8 cellular contexts compared by ENCODE assay signal in genomic region chr1:42684139-42684538, GRCh38. TPM values are rescaled to one million over a fixed set of nuclear protein-coding genes. Genes with fewer than 3 reads are reported as not detected.
DNase-seq lines count a peak whose midpoint lies in the region; ATAC-seq and TF ChIP-seq lines count a peak whose summit lies in the region.

No MANE protein-coding gene starts in this region.

- H3K27me3 ChIP-seq in tibial artery: no peaks in the 10 kb centered on the region

- BruUV-seq in Calu3 (replicated peaks; lab: Mats Ljungman, UMichigan): no TSS peak

- H3K27ac Mint-ChIP-seq in Calu3 (ENCODE audit: unreplicated experiment): peak overlapping the region; percentile 96
- peak overlapping the region; percentile 91 for H3K27ac Mint-ChIP-seq in activated naive CD4-positive, alpha-beta T cell treated with anti-CD3 and anti-CD28 coated beads for 36 hours

- peak overlapping the region; percentile 88 to 96 for H3K4me3 ChIP-seq in tibial artery

- H3K36me3 ChIP-seq in tibial artery: no peaks in the 10 kb centered on the region

- H3K27ac ChIP-seq in tibial artery: no peak overlapping the region

- ATAC-seq in HG02759 (IDR thresholded peaks at IDR 0.05; ENCODE audit: unreplicated experiment) (no peak), GM21786 (IDR thresholded peaks at IDR 0.05; ENCODE audit: unreplicated experiment) (no peak)

- peaks cover 67% of the 10 kb centered on the region for H3K4me1 Mint-ChIP-seq in Calu3 (ENCODE audit: low read depth, unreplicated experiment)
- peaks cover 62% of the 10 kb centered on the region for H3K4me1 Mint-ChIP-seq in activated naive CD4-positive, alpha-beta T cell treated with anti-CD3 and anti-CD28 coated beads for 36 hours (ENCODE audit: low read depth)

- TF ChIP-seq CTCF in Calu3 (IDR thresholded peaks at IDR 0.05; ENCODE audit: unreplicated experiment) (no peak), tibial artery (IDR thresholded peaks at IDR 0.05) (no peak)

- H3K9me3 Mint-ChIP-seq in Calu3 (ENCODE audit: low read depth, unreplicated experiment): no peaks in the 10 kb centered on the region
- no peaks in the 10 kb centered on the region for H3K9me3 Mint-ChIP-seq in activated naive CD4-positive, alpha-beta T cell treated with anti-CD3 and anti-CD28 coated beads for 36 hours

- H3K27me3 Mint-ChIP-seq in Calu3 (ENCODE audit: unreplicated experiment): no peaks in the 10 kb centered on the region
- H3K27me3 Mint-ChIP-seq in activated naive CD4-positive, alpha-beta T cell treated with anti-CD3 and anti-CD28 coated beads for 36 hours (ENCODE audit: low read depth): no peaks in the 10 kb centered on the region

- H3K4me3 Mint-ChIP-seq in Calu3 (ENCODE audit: low read depth, unreplicated experiment): peak overlapping the region; percentile 80
- peak overlapping the region; percentile 97 for H3K4me3 Mint-ChIP-seq in activated naive CD4-positive, alpha-beta T cell treated with anti-CD3 and anti-CD28 coated beads for 36 hours

- peaks cover 75% of the 10 kb centered on the region for H3K36me3 Mint-ChIP-seq in Calu3 (ENCODE audit: insufficient read depth, unreplicated experiment)
- peaks cover 41% of the 10 kb centered on the region for H3K36me3 Mint-ChIP-seq in activated naive CD4-positive, alpha-beta T cell treated with anti-CD3 and anti-CD28 coated beads for 36 hours (ENCODE audit: low read depth)

- no peaks in the 10 kb centered on the region for H3K9me3 ChIP-seq in tibial artery

- DNase-seq in Calu3 (peak; percentile 25), Kasumi-1 (lab: John Stamatoyannopoulos, UW) (peak; percentile 15 to 25), iris pigment epithelial cell (ENCODE audit: low read depth) (peak; percentile 31), tibial artery (no peak), NCI-H1694 treated with DMSO at 0.1 percent for 48 hours (lab: John Stamatoyannopoulos, UW) (no peak)
- DNase-seq in activated naive CD4-positive, alpha-beta T cell treated with anti-CD3 and anti-CD28 coated beads for 36 hours: peak; percentile 14

- intact Hi-C loops in Calu3 (cut with micrococcal nuclease; ENCODE audit: unreplicated experiment) (no loop called here), tibial artery (cut with DNase I; ENCODE audit: low total_unique reads) (loop anchor here (5.0 to 10.0 kb wide), 3 partner anchors 73 to 227 kb away; partner anchors contain the start of genes PPCS, ZMYND12 and ZNF691)
- intact Hi-C loops in activated naive CD4-positive, alpha-beta T cell treated with anti-CD3 and anti-CD28 coated beads for 36 hours (cut with micrococcal nuclease): loop anchor here (1.0 to 10.0 kb wide), 4 partner anchors 9 to 402 kb away; partner anchors contain the start of gene ZNF691

- CTCF ChIA-PET in Calu3 (lab: Charles Lee): no interaction called here
- CTCF ChIA-PET in activated naive CD4-positive, alpha-beta T cell treated with anti-CD3 and anti-CD28 coated beads for 36 hours (lab: Charles Lee): interaction anchor here (1.0 kb wide), 1 partner anchor 22 kb away, joined by 3 read pairs; no protein-coding TSS in a partner anchor

- H3K4me1 ChIP-seq in tibial artery: peaks cover 0 to 76% (median 44%) of the 10 kb centered on the region in 4 donors

RNA-seq across cellular contexts. Expression of gene YBX1, which starts 1.9 kb away (rescaled TPM):
- 808 and 937 TPM in 2 replicates for total RNA-seq in Calu3 (2022)
- 1,000 to 10,000 TPM; 1,773 to 1,887 TPM for total RNA-seq in activated naive CD4-positive, alpha-beta T cell treated with anti-CD3 and anti-CD28 coated beads for 36 hours

RNA-seq across cellular contexts. Expression of gene PPIH, which starts 25.9 kb away (rescaled TPM):
- 58.6 and 68.3 TPM in 2 replicates for total RNA-seq in Calu3 (2022)
- 100 to 1,000 TPM; 107 to 108 TPM for total RNA-seq in activated naive CD4-positive, alpha-beta T cell treated with anti-CD3 and anti-CD28 coated beads for 36 hours

RNA-seq across cellular contexts. Expression of gene CLDN19, which starts 55.9 kb away (rescaled TPM):
- total RNA-seq in Calu3 (2022): not detected in 2 replicates
- total RNA-seq in activated naive CD4-positive, alpha-beta T cell treated with anti-CD3 and anti-CD28 coated beads for 36 hours: not detected

Comparison
In these comparisons a context has a peak if more than half of its experiments do, and no peak if none do; other contexts are left out.
1. DNase-seq: peak in Calu3 (single experiment), Kasumi-1 (2 of 2), activated naive CD4-positive, alpha-beta T cell treated with anti-CD3 and anti-CD28 coated beads for 36 hours (single experiment) and iris pigment epithelial cell (single experiment); none in tibial artery (0 of 2) and NCI-H1694 treated with DMSO at 0.1 percent for 48 hours (single experiment).